ENCODE assay signal across 26 cellular contexts in genomic region chr10:35579726-35580420, GRCh38. TPM values are rescaled to one million over a fixed set of nuclear protein-coding genes. Genes with fewer than 3 reads are reported as not detected.
"Had no signal": no experiment of that assay in that cellular context is flagged by ENCODE, and none has a peak within 500 bp of the region (broad histone marks: within the 10 kb centered on the region; RNA-seq: fewer than 3 reads in every experiment).

No MANE protein-coding gene starts in this region.

- DNase-seq: activated CD4-positive, alpha-beta T cell treated with anti-CD3 and anti-CD28 coated beads, Interleukin-2, amount 10 ng/mL, durations not matched to agents 24 days and 14 days; activated CD8-positive, alpha-beta memory T cell treated with anti-CD3 and anti-CD28 coated beads, Interleukin-2, amount 50 U/mL, for 48 hours; activated effector memory CD4-positive, alpha-beta T cell treated with Interleukin-2 at 50 U/mL for 16 hours; activated naive CD4-positive, alpha-beta T cell treated with anti-CD3 and anti-CD28 coated beads, Interleukin-2, amount 10 ng/mL, durations not matched to agents 7 days and 5 days; activated naive CD8-positive, alpha-beta T cell treated with anti-CD3 and anti-CD28 coated beads, Interleukin-2, amount 50 U/mL, for 24 hours; activated T-cell treated with anti-CD3 and anti-CD28 coated beads, Interleukin-2, amount 50 U/mL, for 48 hours; anterior cingulate cortex; caudate nucleus; endodermal cell; foreskin fibroblast; mesenchymal stem cell; mucosa of descending colon; naive thymus-derived CD8-positive, alpha-beta T cell; ovary; psoas muscle; right cardiac atrium; small intestine; stimulated activated CD4-positive, alpha-beta T cell treated with anti-CD3 and anti-CD28 coated beads, Interleukin-15, amount 100 ng/mL, for 24 hours; stimulated activated CD4-positive, alpha-beta T cell treated with anti-CD3 and anti-CD28 coated beads, Interleukin-2, amount 100 ng/mL, for 48 hours; stomach; T1000; testis had no signal

- H3K27me3 Mint-ChIP-seq: activated naive CD8-positive, alpha-beta T cell treated with anti-CD3 and anti-CD28 coated beads, Interleukin-2, amount 50 U/mL, for 24 hours; brain; type B pancreatic cell had no signal

- H3K4me3 Mint-ChIP-seq: activated CD4-positive, alpha-beta T cell treated with anti-CD3 and anti-CD28 coated beads, Interleukin-2, amount 10 ng/mL, durations not matched to agents 24 days and 14 days; activated naive CD4-positive, alpha-beta T cell treated with anti-CD3 and anti-CD28 coated beads, Interleukin-2, amount 10 ng/mL, durations not matched to agents 7 days and 5 days; activated naive CD8-positive, alpha-beta T cell treated with anti-CD3 and anti-CD28 coated beads, Interleukin-2, amount 50 U/mL, for 24 hours; brain; endodermal cell; naive thymus-derived CD8-positive, alpha-beta T cell; type B pancreatic cell had no signal

- ATAC-seq: activated naive CD8-positive, alpha-beta T cell treated with anti-CD3 and anti-CD28 coated beads, Interleukin-2, amount 50 U/mL, for 24 hours; mucosa of descending colon; naive thymus-derived CD8-positive, alpha-beta T cell; right cardiac atrium had no signal

- H3K27ac Mint-ChIP-seq: activated CD4-positive, alpha-beta T cell treated with anti-CD3 and anti-CD28 coated beads, Interleukin-2, amount 10 ng/mL, durations not matched to agents 24 days and 14 days; activated naive CD4-positive, alpha-beta T cell treated with anti-CD3 and anti-CD28 coated beads, Interleukin-2, amount 10 ng/mL, durations not matched to agents 7 days and 5 days; activated naive CD8-positive, alpha-beta T cell treated with anti-CD3 and anti-CD28 coated beads, Interleukin-2, amount 50 U/mL, for 24 hours; endodermal cell; type B pancreatic cell had no signal

- H3K9me3 Mint-ChIP-seq: activated CD4-positive, alpha-beta T cell treated with anti-CD3 and anti-CD28 coated beads, Interleukin-2, amount 10 ng/mL, durations not matched to agents 24 days and 14 days; activated naive CD4-positive, alpha-beta T cell treated with anti-CD3 and anti-CD28 coated beads, Interleukin-2, amount 10 ng/mL, durations not matched to agents 7 days and 5 days; brain; endodermal cell; type B pancreatic cell had no signal

- H3K4me1 Mint-ChIP-seq: activated naive CD4-positive, alpha-beta T cell treated with anti-CD3 and anti-CD28 coated beads, Interleukin-2, amount 10 ng/mL, durations not matched to agents 7 days and 5 days; activated naive CD8-positive, alpha-beta T cell treated with anti-CD3 and anti-CD28 coated beads, Interleukin-2, amount 50 U/mL, for 24 hours; naive thymus-derived CD8-positive, alpha-beta T cell had no signal

RNA-seq across cellular contexts. Expression of gene GJD4, which starts 25.3 kb away (rescaled TPM):
- total RNA-seq: activated CD4-positive, alpha-beta T cell treated with anti-CD3 and anti-CD28 coated beads, Interleukin-2, amount 10 ng/mL, durations not matched to agents 24 days and 14 days; glomerular endothelial cell; lower leg skin; mucosa of descending colon; naive thymus-derived CD8-positive, alpha-beta T cell; ovary; psoas muscle; right cardiac atrium; stomach had no signal
- polyA plus RNA-seq: naive thymus-derived CD8-positive, alpha-beta T cell; ovary; right cardiac atrium; stomach had no signal
